In genomic region chr19:10270616-10271394, GRCh38 we compare ENCODE assay signal across 8 cellular contexts. TPM values are rescaled to one million over a fixed set of nuclear protein-coding genes. Genes with fewer than 3 reads are reported as not detected.
DNase-seq lines count a peak whose midpoint lies in the region; ATAC-seq lines count a peak whose summit lies in the region.

TSS of gene ICAM1 (plus strand) at chr19:10271120. CDS start at chr19:10271160, 40 bp downstream.

- no peaks in the 10 kb centered on the region for H3K27me3 Mint-ChIP-seq in activated CD4-positive, alpha-beta T cell treated with anti-CD3 and anti-CD28 coated beads, Interleukin-2, amount 10 ng/mL, durations not matched to agents 24 days and 14 days

- H3K9me3 Mint-ChIP-seq in activated CD4-positive, alpha-beta T cell treated with anti-CD3 and anti-CD28 coated beads, Interleukin-2, amount 10 ng/mL, durations not matched to agents 24 days and 14 days = no peaks in the 10 kb centered on the region

- DNase-seq in ELR (ENCODE audit: low read depth) = peak; percentile 92
- peak; percentile 89 for DNase-seq in NAMALWA (ENCODE audit: low spot score)
- DNase-seq in activated CD4-positive, alpha-beta T cell treated with anti-CD3 and anti-CD28 coated beads, Interleukin-2, amount 10 ng/mL, durations not matched to agents 24 days and 14 days = peak; percentile 95
- DNase-seq in dermis microvascular lymphatic vessel endothelial cell (ENCODE audit: low read depth in 2 of 2) = peak; percentile 92 to 95
- DNase-seq in lung microvascular endothelial cell (ENCODE audit: low read depth in 2 of 2) = peak; percentile 95 to 97
- DNase-seq in stimulated activated CD8-positive, alpha-beta memory T cell treated with anti-CD3 and anti-CD28 coated beads, Interleukin-4, amount 100 ng/mL, for 1 hour (ENCODE audit: low read depth in 2 of 2, low spot score in 1 of 2) = peak; percentile 52 to 60
- DNase-seq in NCI-H526 treated with DMSO at 0.1 percent for 48 hours (lab: John Stamatoyannopoulos, UW) = no peak

- intact Hi-C loops in activated CD4-positive, alpha-beta T cell treated with anti-CD3 and anti-CD28 coated beads, Interleukin-2, amount 10 ng/mL, durations not matched to agents 24 days and 14 days (cut with micrococcal nuclease) = loop anchor here (1.0 to 5.0 kb wide), 7 partner anchors 11 to 296 kb away; partner anchors contain the start of genes CDKN2D, FDX2, ICAM4 and KRI1

- ATAC-seq in GM21619 (IDR thresholded peaks at IDR 0.05; ENCODE audit: unreplicated experiment) = peak; percentile 54

- H3K36me3 Mint-ChIP-seq in activated CD4-positive, alpha-beta T cell treated with anti-CD3 and anti-CD28 coated beads, Interleukin-2, amount 10 ng/mL, durations not matched to agents 24 days and 14 days (ENCODE audit: low read depth) = peaks cover 33% of the 10 kb centered on the region

- peak within 1 kb of the TSS; percentile 96 for H3K27ac Mint-ChIP-seq in activated CD4-positive, alpha-beta T cell treated with anti-CD3 and anti-CD28 coated beads, Interleukin-2, amount 10 ng/mL, durations not matched to agents 24 days and 14 days

- peak within 1 kb of the TSS; percentile 96 for H3K4me3 Mint-ChIP-seq in activated CD4-positive, alpha-beta T cell treated with anti-CD3 and anti-CD28 coated beads, Interleukin-2, amount 10 ng/mL, durations not matched to agents 24 days and 14 days

- peaks cover 33% of the 10 kb centered on the region for H3K4me1 Mint-ChIP-seq in activated CD4-positive, alpha-beta T cell treated with anti-CD3 and anti-CD28 coated beads, Interleukin-2, amount 10 ng/mL, durations not matched to agents 24 days and 14 days

RNA-seq across cellular contexts. Expression of gene ICAM1, which starts in this region (rescaled TPM):
- 81.5 and 82.1 TPM in 2 replicates for total RNA-seq in activated CD4-positive, alpha-beta T cell treated with anti-CD3 and anti-CD28 coated beads, Interleukin-2, amount 10 ng/mL, durations not matched to agents 24 days and 14 days
- total RNA-seq in dermis microvascular lymphatic vessel endothelial cell = 5.8 and 7.8 TPM in 2 replicates
- total RNA-seq in lung microvascular endothelial cell = 8.3 and 8.5 TPM in 2 replicates
